Comparison of ENCODE assay signal across 9 cellular contexts in the genomic region with DNA sequence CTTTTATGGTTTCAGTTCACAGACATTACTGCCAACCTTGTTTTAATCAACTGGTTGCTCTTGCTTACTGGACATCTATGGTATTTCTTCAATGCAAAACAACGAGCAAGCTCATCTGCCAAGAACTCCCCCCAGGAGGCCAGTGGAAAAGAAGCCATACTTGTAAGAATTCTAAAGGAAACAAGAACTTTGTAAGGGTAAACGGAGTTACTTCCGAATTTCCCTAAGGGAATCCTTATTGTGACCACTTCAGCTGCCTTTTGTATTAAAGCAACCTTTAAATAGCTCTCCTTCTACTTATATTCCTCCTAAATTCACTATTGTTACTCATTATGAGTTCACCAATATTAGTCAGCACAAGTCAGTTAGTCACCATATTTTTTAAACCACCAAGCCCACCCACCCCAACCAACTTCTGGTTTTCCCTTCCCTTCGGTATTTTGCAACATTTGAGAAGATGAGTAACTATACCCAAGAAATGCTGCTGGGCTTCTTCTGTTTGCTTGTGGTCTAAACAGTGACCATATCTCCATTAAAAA.
DNase-seq lines count a peak whose midpoint lies in the region; ATAC-seq and TF ChIP-seq lines count a peak whose summit lies in the region.
"Had no signal": no experiment of that assay in that cellular context is flagged by ENCODE, and none has a peak within 500 bp of the region (broad histone marks: within the 10 kb centered on the region; RNA-seq: fewer than 3 reads in every experiment).

No MANE protein-coding gene starts in this region.

- H3K27ac Mint-ChIP-seq in CD4-positive, CD25-positive, alpha-beta regulatory T cell = peak overlapping the region in 1 of 3 donors; percentile 17
- H3K27ac Mint-ChIP-seq in activated T-cell treated with anti-CD3 and anti-CD28 coated beads, Interleukin-2, amount 50 U/mL, for 72 hours = peak overlapping the region; percentile 97
- H3K27ac Mint-ChIP-seq in nephron progenitor cell = no peak overlapping the region

- ATAC-seq in CD4-positive, CD25-positive, alpha-beta regulatory T cell (ENCODE audit: low read depth in 2 of 2) = no peak
- ATAC-seq in activated T-cell treated with anti-CD3 and anti-CD28 coated beads, Interleukin-2, amount 50 U/mL, for 72 hours (replicated peaks in 1 of 2) = peak; percentile 41 to 43
- no peak for ATAC-seq in GM21717 (IDR thresholded peaks at IDR 0.05; ENCODE audit: unreplicated experiment)

- peaks cover 6 to 62% (median 27%) of the 10 kb centered on the region in 4 donors for H3K4me1 Mint-ChIP-seq in CD4-positive, CD25-positive, alpha-beta regulatory T cell
- peaks cover 80% of the 10 kb centered on the region for H3K4me1 Mint-ChIP-seq in activated T-cell treated with anti-CD3 and anti-CD28 coated beads, Interleukin-2, amount 50 U/mL, for 72 hours (ENCODE audit: low read depth)
- peaks cover 36% of the 10 kb centered on the region for H3K4me1 Mint-ChIP-seq in nephron progenitor cell

- no peak for TF ChIP-seq EP300 in transverse colon (IDR thresholded peaks at IDR 0.05; ENCODE audit: low read depth)

- in situ Hi-C loops in transverse colon (cut with MboI; ENCODE audit: low pct_ligation_motif_present in 1 of 4, low pct_unique_long_range_greater_than_20kb in 1 of 4, low sequenced_read_pairs in 3 of 4) = no loop called here

- no peak overlapping the region for H3K27ac ChIP-seq in CD4-positive, CD25-positive, alpha-beta regulatory T cell (ENCODE audit: insufficient read depth, low read length, poor library complexity, severe bottlenecking)
- H3K27ac ChIP-seq in transverse colon = no peak overlapping the region
- H3K27ac ChIP-seq: adrenal gland had no signal

- DNase-seq in CD4-positive, CD25-positive, alpha-beta regulatory T cell = no peak
- peak; percentile 14 for DNase-seq in LoVo (ENCODE audit: low spot score)
- DNase-seq in activated T-cell treated with anti-CD3 and anti-CD28 coated beads, Interleukin-2, amount 50 U/mL, for 72 hours = peak; percentile 60 to 66
- DNase-seq in iris pigment epithelial cell (ENCODE audit: low read depth) = peak; percentile 90
- DNase-seq in transverse colon = no peak
- no peak for DNase-seq in nephron progenitor cell
- no peak for DNase-seq in C1 segment of cervical spinal cord (lab: John Stamatoyannopoulos, UW)
- DNase-seq: adrenal gland had no signal

- H3K4me1 ChIP-seq in CD4-positive, CD25-positive, alpha-beta regulatory T cell (ENCODE audit: control insufficient read depth, insufficient read depth, low read length, poor library complexity, severe bottlenecking) = peaks cover 18% of the 10 kb centered on the region
- H3K4me1 ChIP-seq in transverse colon = no peaks in the 10 kb centered on the region
- H3K4me1 ChIP-seq: adrenal gland had no signal

- TF ChIP-seq CTCF in transverse colon (IDR thresholded peaks at IDR 0.05) (no peak), nephron progenitor cell (IDR thresholded peaks at IDR 0.05) (no peak)

- H3K9me3 Mint-ChIP-seq in CD4-positive, CD25-positive, alpha-beta regulatory T cell = peaks cover 0 to 1% (median 0%) of the 10 kb centered on the region in 7 donors
- no peaks in the 10 kb centered on the region for H3K9me3 Mint-ChIP-seq in activated T-cell treated with anti-CD3 and anti-CD28 coated beads, Interleukin-2, amount 50 U/mL, for 72 hours
- peaks cover 29% of the 10 kb centered on the region for H3K9me3 Mint-ChIP-seq in nephron progenitor cell

- no peaks in the 10 kb centered on the region for H3K9me3 ChIP-seq in CD4-positive, CD25-positive, alpha-beta regulatory T cell (ENCODE audit: control insufficient read depth in 2 of 2, low read length in 2 of 2)
- no peaks in the 10 kb centered on the region for H3K9me3 ChIP-seq in transverse colon
- H3K9me3 ChIP-seq: adrenal gland had no signal

- peak overlapping the region in 1 of 4 donors; percentile 75 for H3K4me3 Mint-ChIP-seq in CD4-positive, CD25-positive, alpha-beta regulatory T cell
- H3K4me3 Mint-ChIP-seq in activated T-cell treated with anti-CD3 and anti-CD28 coated beads, Interleukin-2, amount 50 U/mL, for 72 hours = peak overlapping the region; percentile 63 to 86
- H3K4me3 Mint-ChIP-seq in nephron progenitor cell = no peak overlapping the region

- intact Hi-C loops in transverse colon (cut with DNase I; ENCODE audit: low total_unique reads) = no loop called here

- H3K4me3 ChIP-seq in CD4-positive, CD25-positive, alpha-beta regulatory T cell (ENCODE audit: low read depth, low read length) = peak overlapping the region; percentile 2
- no peak overlapping the region for H3K4me3 ChIP-seq in transverse colon
- H3K4me3 ChIP-seq: adrenal gland had no signal

- no peaks in the 10 kb centered on the region for H3K27me3 ChIP-seq in CD4-positive, CD25-positive, alpha-beta regulatory T cell (ENCODE audit: control insufficient read depth, insufficient read depth, low read length)
- H3K27me3 ChIP-seq in transverse colon = no peaks in the 10 kb centered on the region

- no peaks in the 10 kb centered on the region for H3K36me3 ChIP-seq in CD4-positive, CD25-positive, alpha-beta regulatory T cell (ENCODE audit: control insufficient read depth, insufficient read depth, low read length)
- H3K36me3 ChIP-seq in transverse colon = no peaks in the 10 kb centered on the region
- H3K36me3 ChIP-seq: adrenal gland had no signal

- peaks cover 5% of the 10 kb centered on the region for H3K36me3 Mint-ChIP-seq in CD4-positive, CD25-positive, alpha-beta regulatory T cell
- H3K36me3 Mint-ChIP-seq in activated T-cell treated with anti-CD3 and anti-CD28 coated beads, Interleukin-2, amount 50 U/mL, for 72 hours (ENCODE audit: insufficient read depth in 2 of 2) = peaks cover 5 to 10% of the 10 kb centered on the region in 2 donors
- H3K36me3 Mint-ChIP-seq in nephron progenitor cell (ENCODE audit: low read depth) = peaks cover 15% of the 10 kb centered on the region

- no peaks in the 10 kb centered on the region for H3K27me3 Mint-ChIP-seq in CD4-positive, CD25-positive, alpha-beta regulatory T cell
- no peaks in the 10 kb centered on the region for H3K27me3 Mint-ChIP-seq in activated T-cell treated with anti-CD3 and anti-CD28 coated beads, Interleukin-2, amount 50 U/mL, for 72 hours (ENCODE audit: low read depth)
- H3K27me3 Mint-ChIP-seq in nephron progenitor cell (ENCODE audit: low read depth, poor library complexity) = no peaks in the 10 kb centered on the region

- 20 to 54% methylated on average over 1 to 4 of the region's 4 CpGs for WGBS in transverse colon (ENCODE audit: low coverage in 1 of 2), 2 donors

- no peak for TF ChIP-seq POLR2A in transverse colon (IDR thresholded peaks at IDR 0.05)

Comparison
In these comparisons a context has a peak if more than half of its experiments do, and no peak if none do; other contexts are left out.
1. ATAC-seq: peak in activated T-cell treated with anti-CD3 and anti-CD28 coated beads, Interleukin-2, amount 50 U/mL, for 72 hours (2 of 2); none in CD4-positive, CD25-positive, alpha-beta regulatory T cell (0 of 2) and GM21717 (single experiment).
2. DNase-seq: peak in LoVo (single experiment), activated T-cell treated with anti-CD3 and anti-CD28 coated beads, Interleukin-2, amount 50 U/mL, for 72 hours (2 of 2) and iris pigment epithelial cell (single experiment); none in CD4-positive, CD25-positive, alpha-beta regulatory T cell (0 of 3), transverse colon (single experiment), nephron progenitor cell (single experiment) and C1 segment of cervical spinal cord (0 of 14).